24 cellular contexts compared by ENCODE assay signal in genomic region chrX:109382332-109382731, GRCh38.
DNase-seq lines count a peak whose midpoint lies in the region; ATAC-seq, FAIRE-seq and TF ChIP-seq lines count a peak whose summit lies in the region.
"Had no signal": no experiment of that assay in that cellular context is flagged by ENCODE, and none has a peak within 500 bp of the region (broad histone marks: within the 10 kb centered on the region; RNA-seq: fewer than 3 reads in every experiment).

No MANE protein-coding gene starts in this region.

- H3K27ac ChIP-seq in K562 (ENCODE audit: extremely low read depth, low read depth, low read length): no peak overlapping the region
- H3K27ac ChIP-seq: 22Rv1, A549, BLaER1 had no signal

- in situ Hi-C loops in K562 (cut with MboI): loop anchor here (25.0 kb wide), 1 partner anchor 795 kb away; no protein-coding TSS in a partner anchor

- H3K9me3 ChIP-seq in K562 (replicated peaks; ENCODE audit: control insufficient read depth, insufficient read depth, low read depth, low read length) (no peaks in the 10 kb centered on the region), BE2C (no peaks in the 10 kb centered on the region)
- H3K9me3 ChIP-seq: A549, BLaER1 had no signal

- H2AFZ ChIP-seq in K562 (ENCODE audit: low read depth, low read length): no peak overlapping the region

- H3K79me2 ChIP-seq in K562 (ENCODE audit: control insufficient read depth, insufficient read depth, low read length): no peaks in the 10 kb centered on the region

- H3K4me1 ChIP-seq in K562 (replicated peaks in 1 of 2; ENCODE audit: control insufficient read depth in 2 of 2, insufficient read depth in 2 of 2, low read length in 2 of 2): no peaks in the 10 kb centered on the region
- H3K4me1 ChIP-seq in BE2C: no peaks in the 10 kb centered on the region
- H3K4me1 ChIP-seq: A549, BLaER1 had no signal

- WGBS in K562 (ENCODE audit: insufficient coverage, low coverage, missing lambda C conversion rate): 8% methylated on average over 4 of the region's 4 CpGs

- no peaks in the 10 kb centered on the region for H3K9me1 ChIP-seq in K562 (ENCODE audit: control insufficient read depth, insufficient read depth, low read length)

- no peak for ATAC-seq in K562
- no peak for ATAC-seq in HG02884 (IDR thresholded peaks at IDR 0.05; ENCODE audit: unreplicated experiment)
- ATAC-seq: A549, GM12878 had no signal

- no peaks in the 10 kb centered on the region for H3K36me3 ChIP-seq in K562 (ENCODE audit: control insufficient read depth, insufficient read depth, low read length)
- no peaks in the 10 kb centered on the region for H3K36me3 ChIP-seq in BE2C
- H3K36me3 ChIP-seq: BLaER1 had no signal

- no peak for TF ChIP-seq EP300 in K562 (IDR thresholded peaks at IDR 0.05; ENCODE audit: low read length)

- no peaks in the 10 kb centered on the region for H3K27me3 ChIP-seq in K562 (ENCODE audit: control insufficient read depth in 2 of 2, insufficient read depth in 2 of 2, low read length in 2 of 2)
- H3K27me3 ChIP-seq in BE2C: no peaks in the 10 kb centered on the region

- peak; percentile 54 for FAIRE-seq in GM18507 (lab: Jason Lieb, UNC)
- FAIRE-seq in K562 (lab: Jason Lieb, UNC): no peak
- FAIRE-seq: GM12878, GM12892, GM19239 had no signal

- BruUV-seq in K562 (replicated peaks; lab: Mats Ljungman, UMichigan): no TSS peak

- no peak overlapping the region for H3K4me2 ChIP-seq in K562 (ENCODE audit: insufficient read depth, low read length)
- H3K4me2 ChIP-seq: A549, BLaER1 had no signal

- no peak overlapping the region for H3K9ac ChIP-seq in K562 (ENCODE audit: insufficient read depth in 1 of 2, low read depth in 2 of 2, low read length in 2 of 2)
- H3K9ac ChIP-seq: BLaER1 had no signal

- no peaks in the 10 kb centered on the region for H4K20me1 ChIP-seq in K562 (replicated peaks; ENCODE audit: control insufficient read depth, insufficient read depth, low read length)
- H4K20me1 ChIP-seq: BLaER1 had no signal

- TF ChIP-seq CTCF in K562 (IDR thresholded peaks at IDR 0.05 in 2 of 3, conservative IDR thresholded peaks at IDR 0.05 in 1 of 3; ENCODE audit: insufficient read depth in 2 of 3, low read depth in 1 of 3, low read length in 3 of 3) (no peak), BE2C (IDR thresholded peaks at IDR 0.05; ENCODE audit: low read depth, low read length) (no peak)

- DNase-seq in DMS79 (lab: John Stamatoyannopoulos, UW): peak; percentile 32
- no peak for DNase-seq in DMS79 treated with DMSO at 0.1 percent for 48 hours (lab: John Stamatoyannopoulos, UW)
- no peak for DNase-seq in GM18507 (ENCODE audit: extremely low spot score, insufficient read length, low read depth)
- no peak for DNase-seq in K562 (ENCODE audit: extremely low read depth in 1 of 4, low spot score in 3 of 4)
- no peak for DNase-seq in BE2C
- DNase-seq: AML-193; C1 segment of cervical spinal cord; CD4-positive, alpha-beta memory T cell; CD4-positive, CD25-positive, alpha-beta regulatory T cell; CD8-positive, alpha-beta memory T cell; COR-L47; DMS 273 treated with DMSO at 0.1 percent for 48 hours; DMS153; DMS53; DND-41; EL; GDM1 had no signal

- no peak overlapping the region for H3K4me3 ChIP-seq in K562
- H3K4me3 ChIP-seq in BE2C (ENCODE audit: low read depth, low read length): no peak overlapping the region
- H3K4me3 ChIP-seq: A549, BLaER1, GM12878 had no signal

- intact Hi-C loops in K562 (cut with micrococcal nuclease): loop anchor here (5.0 kb wide), 1 partner anchor 685 kb away; no protein-coding TSS in a partner anchor

- TF ChIP-seq POLR2A in K562 (conservative IDR thresholded peaks at IDR 0.05): no peak

- no peak for TF ChIP-seq RAD21 in K562 (CRISPR knock-in tag; conservative IDR thresholded peaks at IDR 0.05 in 1 of 2, IDR thresholded peaks at IDR 0.05 in 1 of 2)

- POLR2A ChIA-PET in K562 (lab: Yijun Ruan, JAX): no interaction called here

- CTCF ChIA-PET in K562 (lab: Yijun Ruan, JAX; ENCODE audit: low intra/inter-chr PET ratio): no interaction called here

TF ChIP-seq in K562, 482 proteins besides CTCF, POLR2A, EP300 and RAD21:
- TF ChIP-seq HLTF (IDR thresholded peaks at IDR 0.05) (no peak), MTA2 (IDR thresholded peaks at IDR 0.05; ENCODE audit: low read depth) (no peak), ZNF589 (CRISPR knock-in tag; IDR thresholded peaks at IDR 0.05; ENCODE audit: low read depth) (no peak), ATF3 (IDR thresholded peaks at IDR 0.05) (0 out of 2 replicates have a peak, but pooled peaks have one; percentile 12), ATF3 (CRISPR knock-in tag; conservative IDR thresholded peaks at IDR 0.05) (no peak), ESRRA (IDR thresholded peaks at IDR 0.05; ENCODE audit: borderline replicate concordance, low read depth) (no peak)
- TF ChIP-seq, protein P1, sequence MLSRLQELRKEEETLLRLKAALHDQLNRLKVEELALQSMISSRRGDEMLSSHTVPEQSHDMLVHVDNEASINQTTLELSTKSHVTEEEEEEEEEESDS (CRISPR knock-in tag; IDR thresholded peaks at IDR 0.05): no peak
